3 cellular contexts compared by ENCODE assay signal in genomic region chr2:15975261-15975600, GRCh38.
A peak's percentile ranks its signal among the peaks of the same experiment; 100 is the strongest.
TF ChIP-seq lines count a peak whose summit lies in the region.

No MANE protein-coding gene starts in this region.

TF ChIP-seq in A549, 52 proteins besides CTCF, POLR2A, EP300 and RAD21:
- TF ChIP-seq CEBPB (IDR thresholded peaks at IDR 0.05) (peak; percentile 71 to 79; a peak in 3 of 4 replicates), NR3C1 (IDR thresholded peaks at IDR 0.05) (no peak), TFCP2L1 (CRISPR knock-in tag; IDR thresholded peaks at IDR 0.05) (no peak)

TF ChIP-seq in IMR-90, 13 proteins besides CTCF, POLR2A, EP300 and RAD21:
- no peak for TF ChIP-seq FOS (IDR thresholded peaks at IDR 0.05; ENCODE audit: low read depth, low read length)
- peak; percentile 81 for TF ChIP-seq CEBPB (IDR thresholded peaks at IDR 0.05; ENCODE audit: low read depth, low read length)
- TF ChIP-seq RCOR1 (IDR thresholded peaks at IDR 0.05; ENCODE audit: insufficient replicate concordance, low read length), result no peak

TF ChIP-seq in K562, 482 proteins besides CTCF, POLR2A, EP300 and RAD21:
- TF ChIP-seq TCF15 (CRISPR knock-in tag; IDR thresholded peaks at IDR 0.05), result no peak
- peak; percentile 63 for TF ChIP-seq CEBPB (tag; IDR thresholded peaks at IDR 0.05)
- TF ChIP-seq CEBPG (CRISPR knock-in tag; IDR thresholded peaks at IDR 0.05), result no peak
- TF ChIP-seq CEBPG (tag; conservative IDR thresholded peaks at IDR 0.05 in 1 of 2, IDR thresholded peaks at IDR 0.05 in 1 of 2), result peak; percentile 44 to 85; a peak in 3 of 4 replicates
